In the genomic region with DNA sequence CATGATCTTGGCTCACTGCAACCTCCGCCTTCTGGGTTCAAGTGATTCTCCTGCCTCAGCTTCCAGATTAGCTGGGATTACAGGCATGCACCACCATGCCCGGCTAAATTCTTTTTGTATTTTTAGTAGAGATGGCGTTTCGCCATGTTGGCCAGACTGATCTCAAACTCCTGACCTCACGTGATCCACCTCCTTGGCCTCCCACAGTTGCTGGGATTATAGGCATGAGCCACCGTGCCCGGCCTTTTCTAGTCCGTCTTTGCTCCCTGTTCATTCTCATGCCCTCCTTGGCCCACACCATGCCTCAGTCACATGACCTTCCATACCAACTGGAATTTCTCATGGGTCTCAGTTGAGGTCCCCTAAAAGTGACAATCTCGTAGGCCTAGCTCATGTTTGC, we compare ENCODE assay signal across 14 cellular contexts.
"Had no signal": no experiment of that assay in that cellular context is flagged by ENCODE, and none has a peak within 500 bp of the region (broad histone marks: within the 10 kb centered on the region; RNA-seq: fewer than 3 reads in every experiment).

No MANE protein-coding gene starts in this region.

- H3K27me3 ChIP-seq: adrenal gland had no signal

- H3K4me3 Mint-ChIP-seq: activated CD4-positive, alpha-beta T cell treated with anti-CD3 and anti-CD28 coated beads, Interleukin-2, amount 10 ng/mL, durations not matched to agents 7 days and 5 days; immature natural killer cell; memory B cell; natural killer cell; T-helper 17 cell had no signal

- H3K4me1 Mint-ChIP-seq: natural killer cell had no signal

- H3K36me3 ChIP-seq: adrenal gland had no signal

- H3K9me3 Mint-ChIP-seq: activated CD4-positive, alpha-beta T cell treated with anti-CD3 and anti-CD28 coated beads, Interleukin-2, amount 10 ng/mL, durations not matched to agents 7 days and 5 days; immature natural killer cell; memory B cell; natural killer cell had no signal

- ATAC-seq: natural killer cell, T-helper 17 cell had no signal

- H3K27ac Mint-ChIP-seq: activated CD4-positive, alpha-beta T cell treated with anti-CD3 and anti-CD28 coated beads, Interleukin-2, amount 10 ng/mL, durations not matched to agents 7 days and 5 days; memory B cell; natural killer cell; T-helper 17 cell had no signal

- H3K9me3 ChIP-seq: adrenal gland had no signal

- H3K36me3 Mint-ChIP-seq: natural killer cell had no signal

- DNase-seq: activated CD4-positive, alpha-beta T cell treated with anti-CD3 and anti-CD28 coated beads, Interleukin-2, amount 10 ng/mL, durations not matched to agents 7 days and 5 days; activated CD4-positive, CD25-positive, alpha-beta regulatory T cell; activated CD8-positive, alpha-beta memory T cell treated with anti-CD3 and anti-CD28 coated beads for 24 hours; activated naive CD4-positive, alpha-beta T cell treated with anti-CD3 and anti-CD28 coated beads, Interleukin-2, amount 50 U/mL, for 16 hours; central memory CD4-positive, alpha-beta T cell; cortex of kidney; effector memory CD4-positive, alpha-beta T cell; immature natural killer cell; natural killer cell; stimulated activated CD4-positive, alpha-beta T cell treated with anti-CD3 and anti-CD28 coated beads, Interleukin-4, amount 100 ng/mL, for 4 hours; T-helper 17 cell had no signal

- H3K27me3 Mint-ChIP-seq: activated CD4-positive, alpha-beta T cell treated with anti-CD3 and anti-CD28 coated beads, Interleukin-2, amount 10 ng/mL, durations not matched to agents 7 days and 5 days; memory B cell; T-helper 17 cell had no signal

- H3K4me3 ChIP-seq: adrenal gland, skin epidermis had no signal
